8 cellular contexts compared by ENCODE assay signal in the genomic region with DNA sequence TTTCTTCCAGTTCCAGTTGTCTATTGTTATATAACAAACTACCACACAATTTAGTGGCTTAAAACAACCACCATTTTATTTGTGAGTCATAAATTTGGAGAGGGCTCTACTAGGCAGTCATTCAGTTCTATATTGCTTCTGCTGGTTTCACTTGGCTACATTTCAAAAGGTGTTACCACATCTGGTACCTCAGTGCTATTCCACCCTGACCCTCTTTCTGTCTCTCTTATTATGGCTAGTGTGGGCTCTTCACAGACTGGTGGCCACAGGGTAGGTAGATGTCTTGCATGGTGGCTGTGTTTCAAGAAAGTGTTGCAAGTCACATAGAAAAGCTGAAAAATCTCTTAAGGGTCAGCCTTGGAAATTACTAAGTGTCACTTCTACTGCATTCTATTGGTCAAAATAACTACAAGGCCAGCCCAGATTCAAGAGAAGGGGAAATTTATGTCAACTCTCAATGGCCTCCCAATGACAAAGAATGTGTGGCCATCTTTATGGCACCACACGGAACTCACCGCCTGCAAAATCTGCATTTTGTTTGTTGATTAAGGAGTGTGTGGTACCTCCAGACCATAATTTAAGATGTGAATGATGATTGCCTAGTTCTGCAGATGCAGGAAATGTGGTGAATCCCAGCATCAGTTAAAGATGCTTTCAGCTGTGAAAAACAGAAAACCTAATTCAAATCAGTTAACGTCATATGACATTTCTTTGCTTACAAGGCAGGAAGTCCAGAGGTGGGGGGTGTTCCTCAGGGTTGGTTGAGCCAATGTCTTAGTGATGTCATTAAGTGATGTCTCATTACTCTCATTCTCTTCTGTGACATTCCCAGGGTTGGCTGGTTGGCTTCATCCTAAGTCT.
A peak's percentile ranks its signal among the peaks of the same experiment; 100 is the strongest.
DNase-seq lines count a peak whose midpoint lies in the region; ATAC-seq, FAIRE-seq and TF ChIP-seq lines count a peak whose summit lies in the region.

No MANE protein-coding gene starts in this region.

- H3K9me3 Mint-ChIP-seq in activated CD4-positive, alpha-beta memory T cell treated with anti-CD3 and anti-CD28 coated beads for 36 hours = no peaks in the 10 kb centered on the region
- H3K9me3 Mint-ChIP-seq in natural killer cell treated with Interleukin-12 subunit alpha and Interleukin-12 subunit beta and Interleukin-15 and Interleukin-18, amount 100 ng/mL, for 72 hours = no peaks in the 10 kb centered on the region
- no peaks in the 10 kb centered on the region for H3K9me3 Mint-ChIP-seq in WTC11

- peaks cover 5% of the 10 kb centered on the region for H3K36me3 Mint-ChIP-seq in activated CD4-positive, alpha-beta memory T cell treated with anti-CD3 and anti-CD28 coated beads for 36 hours
- peaks cover 6% of the 10 kb centered on the region for H3K36me3 Mint-ChIP-seq in natural killer cell treated with Interleukin-12 subunit alpha and Interleukin-12 subunit beta and Interleukin-15 and Interleukin-18, amount 100 ng/mL, for 72 hours
- H3K36me3 Mint-ChIP-seq in WTC11 = no peaks in the 10 kb centered on the region

- H3K4me1 Mint-ChIP-seq in activated CD4-positive, alpha-beta memory T cell treated with anti-CD3 and anti-CD28 coated beads for 36 hours (ENCODE audit: low read depth) = peaks cover 91% of the 10 kb centered on the region
- peaks cover 75 to 79% of the 10 kb centered on the region in 2 donors for H3K4me1 Mint-ChIP-seq in natural killer cell treated with Interleukin-12 subunit alpha and Interleukin-12 subunit beta and Interleukin-15 and Interleukin-18, amount 100 ng/mL, for 72 hours (ENCODE audit: low read depth in 2 of 2)
- peaks cover 10% of the 10 kb centered on the region; the same call in 1 of the 2 replicates for H3K4me1 Mint-ChIP-seq in WTC11

- intact Hi-C loops in activated CD4-positive, alpha-beta memory T cell treated with anti-CD3 and anti-CD28 coated beads for 36 hours (cut with micrococcal nuclease) = loop anchor here (1.0 kb wide), 7 partner anchors 10 to 110 kb away; no protein-coding TSS in a partner anchor

- no peaks in the 10 kb centered on the region for H3K27me3 Mint-ChIP-seq in activated CD4-positive, alpha-beta memory T cell treated with anti-CD3 and anti-CD28 coated beads for 36 hours
- no peaks in the 10 kb centered on the region for H3K27me3 Mint-ChIP-seq in natural killer cell treated with Interleukin-12 subunit alpha and Interleukin-12 subunit beta and Interleukin-15 and Interleukin-18, amount 100 ng/mL, for 72 hours
- H3K27me3 Mint-ChIP-seq in WTC11 (ENCODE audit: low read depth) = no peaks in the 10 kb centered on the region; the same call in 1 of the 2 replicates

- peak overlapping the region; percentile 66 for H3K4me3 Mint-ChIP-seq in activated CD4-positive, alpha-beta memory T cell treated with anti-CD3 and anti-CD28 coated beads for 36 hours
- peak overlapping the region; percentile 75 for H3K4me3 Mint-ChIP-seq in natural killer cell treated with Interleukin-12 subunit alpha and Interleukin-12 subunit beta and Interleukin-15 and Interleukin-18, amount 100 ng/mL, for 72 hours
- H3K4me3 Mint-ChIP-seq in WTC11 = no peak overlapping the region

- DNase-seq in activated CD4-positive, alpha-beta memory T cell treated with anti-CD3 and anti-CD28 coated beads for 36 hours = peak; percentile 83
- DNase-seq in natural killer cell treated with Interleukin-12 subunit alpha and Interleukin-12 subunit beta and Interleukin-15 and Interleukin-18, amount 100 ng/mL, for 72 hours (ENCODE audit: low spot score) = peak; percentile 84
- DNase-seq in WTC11 (ENCODE audit: low spot score) = no peak
- no peak for DNase-seq in dermis blood vessel endothelial cell
- DNase-seq in urothelium cell line (ENCODE audit: low spot score) = no peak
- no peak for DNase-seq in NCI-H1048 (lab: John Stamatoyannopoulos, UW)

- CTCF ChIA-PET in activated CD4-positive, alpha-beta memory T cell treated with anti-CD3 and anti-CD28 coated beads for 36 hours (lab: Charles Lee) = interaction anchor here (1.2 to 9.6 kb wide), 5 partner anchors 16 to 109 kb away, joined by 4 to 150 read pairs (median 6); a partner anchor contains a TSS
- CTCF ChIA-PET in WTC11 (lab: Charles Lee) = no interaction called here

- POLR2A ChIA-PET in activated CD4-positive, alpha-beta memory T cell treated with anti-CD3 and anti-CD28 coated beads for 36 hours (lab: Charles Lee) = interaction anchor here (0.8 to 7.7 kb wide), 10 partner anchors 9 to 148 kb away, joined by 3 to 133 read pairs (median 12); a partner anchor contains a TSS
- POLR2A ChIA-PET in WTC11 (lab: Charles Lee) = no interaction called here

- no peak for TF ChIP-seq CTCF in WTC11 (IDR thresholded peaks at IDR 0.05)

- peak; percentile 32 for ATAC-seq in GM19025 (IDR thresholded peaks at IDR 0.05; ENCODE audit: low read depth, unreplicated experiment)
- peak; percentile 39 for ATAC-seq in HG03039 (IDR thresholded peaks at IDR 0.05; ENCODE audit: unreplicated experiment)
- peak; percentile 83 to 86 for ATAC-seq in natural killer cell treated with Interleukin-12 subunit alpha and Interleukin-12 subunit beta and Interleukin-15 and Interleukin-18, amount 100 ng/mL, for 72 hours
- no peak for ATAC-seq in WTC11

- H3K27ac Mint-ChIP-seq in activated CD4-positive, alpha-beta memory T cell treated with anti-CD3 and anti-CD28 coated beads for 36 hours = peak overlapping the region; percentile 97
- H3K27ac Mint-ChIP-seq in natural killer cell treated with Interleukin-12 subunit alpha and Interleukin-12 subunit beta and Interleukin-15 and Interleukin-18, amount 100 ng/mL, for 72 hours = peak overlapping the region; percentile 92 to 100
- H3K27ac Mint-ChIP-seq in WTC11 = no peak overlapping the region

- no peak for FAIRE-seq in urothelium cell line (lab: Jason Lieb, UNC)

TF ChIP-seq in WTC11, 78 proteins besides CTCF, POLR2A, EP300 and RAD21:
- TF ChIP-seq TP53 (CRISPR knock-in tag; IDR thresholded peaks at IDR 0.05) = no peak
- TF ChIP-seq ZNF317 (CRISPR knock-in tag; IDR thresholded peaks at IDR 0.05; ENCODE audit: borderline replicate concordance, low read depth) = no peak
- no peak for TF ChIP-seq FOXK1 (CRISPR knock-in tag; IDR thresholded peaks at IDR 0.05)

Comparison
In these comparisons a context has a peak if more than half of its experiments do, and no peak if none do; other contexts are left out.
1. DNase-seq: peak in activated CD4-positive, alpha-beta memory T cell treated with anti-CD3 and anti-CD28 coated beads for 36 hours (single experiment) and natural killer cell treated with Interleukin-12 subunit alpha and Interleukin-12 subunit beta and Interleukin-15 and Interleukin-18, amount 100 ng/mL, for 72 hours (single experiment); none in WTC11 (single experiment), dermis blood vessel endothelial cell (single experiment), urothelium cell line (single experiment) and NCI-H1048 (single experiment).